ENCODE assay signal across 1 cellular context in genomic region chr3:56761023-56761422, GRCh38.
TF ChIP-seq lines count a peak whose summit lies in the region.

No MANE protein-coding gene starts in this region.

TF ChIP-seq in HepG2, 621 proteins besides CTCF, POLR2A, EP300 and RAD21:
- TF ChIP-seq DNMT1 (CRISPR knock-in tag; IDR thresholded peaks at IDR 0.05) (no peak), NR2F1 (CRISPR knock-in tag; IDR thresholded peaks at IDR 0.05) (no peak), MEIS2 (CRISPR knock-in tag; IDR thresholded peaks at IDR 0.05) (no peak), ZNF329 (CRISPR knock-in tag; IDR thresholded peaks at IDR 0.05; ENCODE audit: low read depth) (no peak)
- TF ChIP-seq, protein P1, sequence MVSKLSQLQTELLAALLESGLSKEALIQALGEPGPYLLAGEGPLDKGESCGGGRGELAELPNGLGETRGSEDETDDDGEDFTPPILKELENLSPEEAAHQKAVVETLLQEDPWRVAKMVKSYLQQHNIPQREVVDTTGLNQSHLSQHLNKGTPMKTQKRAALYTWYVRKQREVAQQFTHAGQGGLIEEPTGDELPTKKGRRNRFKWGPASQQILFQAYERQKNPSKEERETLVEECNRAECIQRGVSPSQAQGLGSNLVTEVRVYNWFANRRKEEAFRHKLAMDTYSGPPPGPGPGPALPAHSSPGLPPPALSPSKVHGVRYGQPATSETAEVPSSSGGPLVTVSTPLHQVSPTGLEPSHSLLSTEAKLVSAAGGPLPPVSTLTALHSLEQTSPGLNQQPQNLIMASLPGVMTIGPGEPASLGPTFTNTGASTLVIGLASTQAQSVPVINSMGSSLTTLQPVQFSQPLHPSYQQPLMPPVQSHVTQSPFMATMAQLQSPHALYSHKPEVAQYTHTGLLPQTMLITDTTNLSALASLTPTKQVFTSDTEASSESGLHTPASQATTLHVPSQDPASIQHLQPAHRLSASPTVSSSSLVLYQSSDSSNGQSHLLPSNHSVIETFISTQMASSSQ (IDR thresholded peaks at IDR 0.05; ENCODE audit: low read depth) = no peak
- TF ChIP-seq, protein P1 (CRISPR knock-in tag; IDR thresholded peaks at IDR 0.05; ENCODE audit: borderline replicate concordance) = no peak
